Comparison of ENCODE assay signal across 1 cellular context in the genomic region with DNA sequence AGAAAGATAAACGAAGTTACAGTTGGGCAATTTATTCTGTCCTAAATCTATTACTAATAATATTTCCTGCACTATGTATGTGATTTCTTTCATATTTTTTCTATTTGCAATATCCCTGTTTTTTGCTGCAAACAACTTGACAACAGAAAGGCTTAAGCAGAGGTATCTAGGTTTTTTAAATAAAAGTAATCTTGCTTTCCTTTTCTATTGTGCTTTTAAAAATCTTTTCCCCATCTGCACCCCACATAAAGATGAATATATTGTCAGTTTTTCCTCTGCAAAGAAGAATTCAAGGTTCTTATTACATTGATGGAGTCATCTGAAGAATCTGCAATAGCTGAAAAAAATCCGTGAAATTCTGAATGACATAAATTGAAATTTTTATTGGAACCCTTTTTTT.
TF ChIP-seq lines count a peak whose summit lies in the region.

No MANE protein-coding gene starts in this region.

TF ChIP-seq in HepG2, 621 proteins besides CTCF, POLR2A, EP300 and RAD21:
- TF ChIP-seq NFIB (CRISPR knock-in tag; IDR thresholded peaks at IDR 0.05; ENCODE audit: borderline replicate concordance) (no peak), ZNF33A (CRISPR knock-in tag; IDR thresholded peaks at IDR 0.05; ENCODE audit: borderline replicate concordance) (peak; percentile 55; the same call in 1 of the 2 replicates), ZNF234 (CRISPR knock-in tag; conservative IDR thresholded peaks at IDR 0.05) (0 out of 2 replicates have a peak, but pooled peaks have one; percentile 27), ZFP82 (CRISPR knock-in tag; IDR thresholded peaks at IDR 0.05; ENCODE audit: borderline replicate concordance) (0 out of 2 replicates have a peak, but pooled peaks have one; percentile 11), FOXO1 (CRISPR knock-in tag; IDR thresholded peaks at IDR 0.05) (no peak), NCOA1 (CRISPR knock-in tag; IDR thresholded peaks at IDR 0.05) (peak; percentile 13; the same call in 1 of the 2 replicates), MBD4 (IDR thresholded peaks at IDR 0.05; ENCODE audit: borderline replicate concordance, low read length) (no peak), ZNF816 (CRISPR knock-in tag; IDR thresholded peaks at IDR 0.05; ENCODE audit: borderline replicate concordance) (0 out of 2 replicates have a peak, but pooled peaks have one; percentile 9), FUBP1 (CRISPR knock-in tag; IDR thresholded peaks at IDR 0.05; ENCODE audit: borderline replicate concordance) (peak; percentile 2; the same call in 1 of the 2 replicates), CREB1 (IDR thresholded peaks at IDR 0.05) (no peak), CREB1 (CRISPR knock-in tag; IDR thresholded peaks at IDR 0.05) (peak; percentile 8; the same call in 1 of the 2 replicates), MBNL3 (CRISPR knock-in tag; conservative IDR thresholded peaks at IDR 0.05) (0 out of 2 replicates have a peak, but pooled peaks have one; percentile 93)
- TF ChIP-seq, protein P1, sequence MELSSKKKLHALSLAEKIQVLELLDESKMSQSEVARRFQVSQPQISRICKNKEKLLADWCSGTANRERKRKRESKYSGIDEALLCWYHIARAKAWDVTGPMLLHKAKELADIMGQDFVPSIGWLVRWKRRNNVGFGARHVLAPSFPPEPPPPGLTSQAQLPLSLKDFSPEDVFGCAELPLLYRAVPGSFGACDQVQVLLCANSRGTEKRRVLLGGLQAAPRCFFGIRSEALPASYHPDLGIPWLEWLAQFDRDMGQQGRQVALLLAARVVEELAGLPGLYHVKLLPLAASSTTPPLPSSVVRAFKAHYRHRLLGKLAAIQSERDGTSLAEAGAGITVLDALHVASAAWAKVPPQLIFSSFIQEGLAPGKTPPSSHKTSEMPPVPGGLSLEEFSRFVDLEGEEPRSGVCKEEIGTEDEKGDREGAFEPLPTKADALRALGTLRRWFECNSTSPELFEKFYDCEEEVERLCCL (CRISPR knock-in tag; IDR thresholded peaks at IDR 0.05; ENCODE audit: borderline replicate concordance), result 0 out of 2 replicates have a peak, but pooled peaks have one; percentile 63
- TF ChIP-seq, protein P2, sequence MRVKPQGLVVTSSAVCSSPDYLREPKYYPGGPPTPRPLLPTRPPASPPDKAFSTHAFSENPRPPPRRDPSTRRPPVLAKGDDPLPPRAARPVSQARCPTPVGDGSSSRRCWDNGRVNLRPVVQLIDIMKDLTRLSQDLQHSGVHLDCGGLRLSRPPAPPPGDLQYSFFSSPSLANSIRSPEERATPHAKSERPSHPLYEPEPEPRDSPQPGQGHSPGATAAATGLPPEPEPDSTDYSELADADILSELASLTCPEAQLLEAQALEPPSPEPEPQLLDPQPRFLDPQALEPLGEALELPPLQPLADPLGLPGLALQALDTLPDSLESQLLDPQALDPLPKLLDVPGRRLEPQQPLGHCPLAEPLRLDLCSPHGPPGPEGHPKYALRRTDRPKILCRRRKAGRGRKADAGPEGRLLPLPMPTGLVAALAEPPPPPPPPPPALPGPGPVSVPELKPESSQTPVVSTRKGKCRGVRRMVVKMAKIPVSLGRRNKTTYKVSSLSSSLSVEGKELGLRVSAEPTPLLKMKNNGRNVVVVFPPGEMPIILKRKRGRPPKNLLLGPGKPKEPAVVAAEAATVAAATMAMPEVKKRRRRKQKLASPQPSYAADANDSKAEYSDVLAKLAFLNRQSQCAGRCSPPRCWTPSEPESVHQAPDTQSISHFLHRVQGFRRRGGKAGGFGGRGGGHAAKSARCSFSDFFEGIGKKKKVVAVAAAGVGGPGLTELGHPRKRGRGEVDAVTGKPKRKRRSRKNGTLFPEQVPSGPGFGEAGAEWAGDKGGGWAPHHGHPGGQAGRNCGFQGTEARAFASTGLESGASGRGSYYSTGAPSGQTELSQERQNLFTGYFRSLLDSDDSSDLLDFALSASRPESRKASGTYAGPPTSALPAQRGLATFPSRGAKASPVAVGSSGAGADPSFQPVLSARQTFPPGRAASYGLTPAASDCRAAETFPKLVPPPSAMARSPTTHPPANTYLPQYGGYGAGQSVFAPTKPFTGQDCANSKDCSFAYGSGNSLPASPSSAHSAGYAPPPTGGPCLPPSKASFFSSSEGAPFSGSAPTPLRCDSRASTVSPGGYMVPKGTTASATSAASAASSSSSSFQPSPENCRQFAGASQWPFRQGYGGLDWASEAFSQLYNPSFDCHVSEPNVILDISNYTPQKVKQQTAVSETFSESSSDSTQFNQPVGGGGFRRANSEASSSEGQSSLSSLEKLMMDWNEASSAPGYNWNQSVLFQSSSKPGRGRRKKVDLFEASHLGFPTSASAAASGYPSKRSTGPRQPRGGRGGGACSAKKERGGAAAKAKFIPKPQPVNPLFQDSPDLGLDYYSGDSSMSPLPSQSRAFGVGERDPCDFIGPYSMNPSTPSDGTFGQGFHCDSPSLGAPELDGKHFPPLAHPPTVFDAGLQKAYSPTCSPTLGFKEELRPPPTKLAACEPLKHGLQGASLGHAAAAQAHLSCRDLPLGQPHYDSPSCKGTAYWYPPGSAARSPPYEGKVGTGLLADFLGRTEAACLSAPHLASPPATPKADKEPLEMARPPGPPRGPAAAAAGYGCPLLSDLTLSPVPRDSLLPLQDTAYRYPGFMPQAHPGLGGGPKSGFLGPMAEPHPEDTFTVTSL (CRISPR knock-in tag; IDR thresholded peaks at IDR 0.05; ENCODE audit: borderline replicate concordance), result peak; percentile 10; the same call in 1 of the 2 replicates
TF ChIP-seq in HepG2: peak in this region for 10.
